In genomic region chr1:230632273-230632873, GRCh38 we compare ENCODE assay signal across 1 cellular context.
TF ChIP-seq lines count a peak whose summit lies in the region.

No MANE protein-coding gene starts in this region.

TF ChIP-seq in IMR-90, 13 proteins besides CTCF, POLR2A, EP300 and RAD21:
- TF ChIP-seq MAFK (IDR thresholded peaks at IDR 0.05; ENCODE audit: low read depth, low read length) (no peak), SMC3 (IDR thresholded peaks at IDR 0.05; ENCODE audit: low read depth, low read length) (peak; percentile 40)
TF ChIP-seq in IMR-90: peak in this region for 1.
